ENCODE assay signal across 8 cellular contexts in genomic region chr14:88551936-88552565, GRCh38. TPM values are rescaled to one million over a fixed set of nuclear protein-coding genes. Genes with fewer than 3 reads are reported as not detected.
DNase-seq lines count a peak whose midpoint lies in the region; ATAC-seq and TF ChIP-seq lines count a peak whose summit lies in the region.

No MANE protein-coding gene starts in this region.

- TSS peak; percentile 46 for BruUV-seq in mammary epithelial cell (replicated peaks; lab: Mats Ljungman, UMichigan)

- H3K36me3 ChIP-seq in mammary epithelial cell (ENCODE audit: insufficient read depth, low read length) = peaks cover 9% of the 10 kb centered on the region

- TF ChIP-seq CTCF in mammary epithelial cell (conservative IDR thresholded peaks at IDR 0.05 in 1 of 2, IDR thresholded peaks at IDR 0.05 in 1 of 2; ENCODE audit: extremely low read depth in 1 of 2, insufficient read depth in 1 of 2, low read depth in 1 of 2, low read length in 2 of 2) = no peak

- peak overlapping the region; percentile 51 for H3K9ac ChIP-seq in mammary epithelial cell (ENCODE audit: insufficient read depth, low read length)

- H3K4me1 ChIP-seq in mammary epithelial cell (ENCODE audit: insufficient read depth, low read length) = peaks cover 14% of the 10 kb centered on the region

- no peaks in the 10 kb centered on the region for H4K20me1 ChIP-seq in mammary epithelial cell (ENCODE audit: insufficient read depth, low read length)

- no peaks in the 10 kb centered on the region for H3K36me3 Mint-ChIP-seq in activated CD4-positive, alpha-beta T cell treated with anti-CD3 and anti-CD28 coated beads, Interleukin-2, amount 10 ng/mL, durations not matched to agents 24 days and 14 days (ENCODE audit: low read depth)
- no peaks in the 10 kb centered on the region for H3K36me3 Mint-ChIP-seq in stimulated activated memory B cell treated with anti-CD40 and anti-IgM and Interleukin-4, amounts not matched to agents 10 μg/mL and 1 μg/mL and 100 μg/mL, for 72 hours

- H3K27me3 ChIP-seq in mammary epithelial cell (ENCODE audit: insufficient read depth, low read length) = no peaks in the 10 kb centered on the region

- ATAC-seq in stimulated activated memory B cell treated with anti-CD40 and anti-IgM and Interleukin-4, amounts not matched to agents 10 μg/mL and 1 μg/mL and 100 μg/mL, for 72 hours = no peak
- no peak for ATAC-seq in HG03457 (IDR thresholded peaks at IDR 0.05; ENCODE audit: unreplicated experiment)

- peaks cover 16% of the 10 kb centered on the region for H3K4me1 Mint-ChIP-seq in activated CD4-positive, alpha-beta T cell treated with anti-CD3 and anti-CD28 coated beads, Interleukin-2, amount 10 ng/mL, durations not matched to agents 24 days and 14 days
- peaks cover 8% of the 10 kb centered on the region for H3K4me1 Mint-ChIP-seq in stimulated activated memory B cell treated with anti-CD40 and anti-IgM and Interleukin-4, amounts not matched to agents 10 μg/mL and 1 μg/mL and 100 μg/mL, for 72 hours

- peak overlapping the region; percentile 18 for H3K27ac ChIP-seq in mammary epithelial cell (ENCODE audit: insufficient read depth, low read depth, low read length)

- H3K4me2 ChIP-seq in mammary epithelial cell (ENCODE audit: insufficient read depth, low read depth, low read length) = peak overlapping the region; percentile 92

- H3K27ac Mint-ChIP-seq in activated CD4-positive, alpha-beta T cell treated with anti-CD3 and anti-CD28 coated beads, Interleukin-2, amount 10 ng/mL, durations not matched to agents 24 days and 14 days = no peak overlapping the region
- H3K27ac Mint-ChIP-seq in stimulated activated memory B cell treated with anti-CD40 and anti-IgM and Interleukin-4, amounts not matched to agents 10 μg/mL and 1 μg/mL and 100 μg/mL, for 72 hours = no peak overlapping the region

- peaks cover 59% of the 10 kb centered on the region for H3K79me2 ChIP-seq in mammary epithelial cell (ENCODE audit: insufficient read depth, low read length)

- H3K4me3 ChIP-seq in mammary epithelial cell (replicated peaks in 1 of 3; ENCODE audit: insufficient read depth in 1 of 3, low read depth in 2 of 3, low read length in 3 of 3) = peak overlapping the region; percentile 75 to 100 (median 82)

- dilution Hi-C loops in mammary epithelial cell (cut with HindIII; ENCODE audit: low sequenced_read_pairs) = no loop called here

- DNase-seq in activated CD4-positive, alpha-beta T cell treated with anti-CD3 and anti-CD28 coated beads, Interleukin-2, amount 10 ng/mL, durations not matched to agents 24 days and 14 days = peak; percentile 61
- no peak for DNase-seq in activated CD4-positive, alpha-beta T cell treated with anti-CD3 and anti-CD28 coated beads for 48 hours
- DNase-seq in mammary epithelial cell (peak; percentile 28), kidney glomerular epithelial cell (lab: John Stamatoyannopoulos, UW) (peak; percentile 4), SIG-M5 (lab: John Stamatoyannopoulos, UW) (no peak)
- DNase-seq in effector CD4-positive, alpha-beta T cell = no peak

- peaks cover 45% of the 10 kb centered on the region for H3K27me3 Mint-ChIP-seq in activated CD4-positive, alpha-beta T cell treated with anti-CD3 and anti-CD28 coated beads, Interleukin-2, amount 10 ng/mL, durations not matched to agents 24 days and 14 days
- H3K27me3 Mint-ChIP-seq in stimulated activated memory B cell treated with anti-CD40 and anti-IgM and Interleukin-4, amounts not matched to agents 10 μg/mL and 1 μg/mL and 100 μg/mL, for 72 hours = peaks cover 48% of the 10 kb centered on the region

- H2AFZ ChIP-seq in mammary epithelial cell (ENCODE audit: low read depth, low read length) = peak overlapping the region; percentile 91

- no peaks in the 10 kb centered on the region for H3K9me3 ChIP-seq in mammary epithelial cell (replicated peaks; ENCODE audit: insufficient read depth, low read length)

- in situ Hi-C loops in mammary epithelial cell (cut with MboI; ENCODE audit: low sequenced_read_pairs in 2 of 2) = loop anchor here in 1 of 2 donors (25.0 kb wide), 1 partner anchor 365 kb away; no protein-coding TSS in a partner anchor

- no peaks in the 10 kb centered on the region for H3K9me3 Mint-ChIP-seq in activated CD4-positive, alpha-beta T cell treated with anti-CD3 and anti-CD28 coated beads, Interleukin-2, amount 10 ng/mL, durations not matched to agents 24 days and 14 days
- H3K9me3 Mint-ChIP-seq in stimulated activated memory B cell treated with anti-CD40 and anti-IgM and Interleukin-4, amounts not matched to agents 10 μg/mL and 1 μg/mL and 100 μg/mL, for 72 hours = no peaks in the 10 kb centered on the region

- 14% methylated on average over 24 of the region's 27 CpGs for WGBS in mammary epithelial cell (ENCODE audit: low coverage, missing lambda C conversion rate)

- CTCF ChIA-PET in mammary epithelial cell (lab: Charles Lee; ENCODE audit: low non-redundant PET) = no interaction called here

- H3K4me3 Mint-ChIP-seq in activated CD4-positive, alpha-beta T cell treated with anti-CD3 and anti-CD28 coated beads, Interleukin-2, amount 10 ng/mL, durations not matched to agents 24 days and 14 days = peak overlapping the region; percentile 74
- H3K4me3 Mint-ChIP-seq in stimulated activated memory B cell treated with anti-CD40 and anti-IgM and Interleukin-4, amounts not matched to agents 10 μg/mL and 1 μg/mL and 100 μg/mL, for 72 hours = peak overlapping the region; percentile 19

- intact Hi-C loops in activated CD4-positive, alpha-beta T cell treated with anti-CD3 and anti-CD28 coated beads, Interleukin-2, amount 10 ng/mL, durations not matched to agents 24 days and 14 days (cut with micrococcal nuclease) = no loop called here
- intact Hi-C loops in mammary epithelial cell (cut with micrococcal nuclease) = loop anchor here (2.0 to 10.0 kb wide), 7 partner anchors 59 to 1405 kb away; partner anchors contain the start of genes SPATA7 and TDP1

RNA-seq across cellular contexts. Expression of gene PTPN21, which starts 2.8 kb away (rescaled TPM):
- total RNA-seq in activated CD4-positive, alpha-beta T cell treated with anti-CD3 and anti-CD28 coated beads, Interleukin-2, amount 10 ng/mL, durations not matched to agents 24 days and 14 days = 0.05 and 0.21 TPM in 2 replicates
- 10 to 100 TPM; 10.0 to 22.8 TPM for total RNA-seq in mammary epithelial cell
- 6.5 TPM for polyA plus RNA-seq in mammary epithelial cell
- polyA minus RNA-seq in mammary epithelial cell = 12.2 TPM

RNA-seq across cellular contexts. Expression of gene ZC3H14, which starts 10.8 kb away (rescaled TPM):
- total RNA-seq in activated CD4-positive, alpha-beta T cell treated with anti-CD3 and anti-CD28 coated beads, Interleukin-2, amount 10 ng/mL, durations not matched to agents 24 days and 14 days = 59.2 and 64.7 TPM in 2 replicates
- 10 to 100 TPM; 60.7 to 70.3 TPM for total RNA-seq in mammary epithelial cell
- 79.0 TPM for polyA plus RNA-seq in mammary epithelial cell
- 84.2 TPM for polyA minus RNA-seq in mammary epithelial cell

Comparison
In these comparisons a context has a peak if more than half of its experiments do, and no peak if none do; other contexts are left out.
1. DNase-seq: peak in activated CD4-positive, alpha-beta T cell treated with anti-CD3 and anti-CD28 coated beads, Interleukin-2, amount 10 ng/mL, durations not matched to agents 24 days and 14 days (single experiment), mammary epithelial cell (single experiment) and kidney glomerular epithelial cell (single experiment); none in activated CD4-positive, alpha-beta T cell treated with anti-CD3 and anti-CD28 coated beads for 48 hours (single experiment), SIG-M5 (single experiment) and effector CD4-positive, alpha-beta T cell (single experiment).